ENCODE assay signal across 9 cellular contexts in genomic region chr6:167893416-167893815, GRCh38.
DNase-seq lines count a peak whose midpoint lies in the region; ATAC-seq and TF ChIP-seq lines count a peak whose summit lies in the region.
"Had no signal": no experiment of that assay in that cellular context is flagged by ENCODE, and none has a peak within 500 bp of the region (broad histone marks: within the 10 kb centered on the region; RNA-seq: fewer than 3 reads in every experiment).

No MANE protein-coding gene starts in this region.

- CTCF ChIA-PET in A673 (lab: Charles Lee), result no interaction called here

- H3K9me3 ChIP-seq in left lung (no peaks in the 10 kb centered on the region), A673 (ENCODE audit: low read depth, low read length, poor library complexity, severe bottlenecking) (no peaks in the 10 kb centered on the region)
- H3K9me3 ChIP-seq: stomach had no signal

- H3K36me3 ChIP-seq in left lung, result peaks cover 0 to 18% of the 10 kb centered on the region in 2 donors
- H3K36me3 ChIP-seq in A673 (ENCODE audit: insufficient read depth, low read length, poor library complexity, severe bottlenecking), result peaks cover 6% of the 10 kb centered on the region

- peak; percentile 35 for DNase-seq in SW480 (ENCODE audit: low spot score)
- no peak for DNase-seq in left lung
- no peak for DNase-seq in nephron progenitor cell
- DNase-seq in A673 (ENCODE audit: low spot score), result no peak
- no peak for DNase-seq in inferior parietal cortex (ENCODE audit: extremely low spot score)
- no peak for DNase-seq in epidermal melanocyte (ENCODE audit: insufficient read length, low spot score)
- DNase-seq: stomach had no signal

- H3K4me3 Mint-ChIP-seq in nephron progenitor cell, result no peak overlapping the region

- POLR2A ChIA-PET in A673 (lab: Charles Lee; ENCODE audit: low non-redundant PET), result no interaction called here

- no peak overlapping the region for H3K27ac ChIP-seq in left lung
- H3K27ac ChIP-seq in A673 (ENCODE audit: low read depth, low read length, poor library complexity, severe bottlenecking), result no peak overlapping the region
- H3K27ac ChIP-seq: stomach had no signal

- H3K9me3 Mint-ChIP-seq in nephron progenitor cell, result no peaks in the 10 kb centered on the region

- intact Hi-C loops in left lung (cut with DNase I), result no loop called here
- intact Hi-C loops in A673 (cut with micrococcal nuclease; ENCODE audit: unreplicated experiment), result loop anchor here (10.0 kb wide), 3 partner anchors 199 to 669 kb away; no protein-coding TSS in a partner anchor

- no peaks in the 10 kb centered on the region for H3K4me1 Mint-ChIP-seq in nephron progenitor cell

- TF ChIP-seq CTCF in left lung (IDR thresholded peaks at IDR 0.05) (no peak), nephron progenitor cell (IDR thresholded peaks at IDR 0.05) (no peak), A673 (conservative IDR thresholded peaks at IDR 0.05; ENCODE audit: low read depth, low read length) (no peak)

- no TSS peak for BruUV-seq in A673 (replicated peaks; lab: Mats Ljungman, UMichigan)

- no peak overlapping the region for H3K27ac Mint-ChIP-seq in nephron progenitor cell

- H3K4me3 ChIP-seq in left lung, result no peak overlapping the region
- no peak overlapping the region for H3K4me3 ChIP-seq in A673 (ENCODE audit: low read depth, low read length, poor library complexity, severe bottlenecking)
- H3K4me3 ChIP-seq: stomach had no signal

- ATAC-seq in GM19397 (IDR thresholded peaks at IDR 0.05; ENCODE audit: unreplicated experiment) (peak; percentile 64), HG03060 (IDR thresholded peaks at IDR 0.05; ENCODE audit: low read depth, unreplicated experiment) (peak; percentile 91), left lung (peak; percentile 60)

- H3K27me3 Mint-ChIP-seq in nephron progenitor cell (ENCODE audit: low read depth, poor library complexity), result no peaks in the 10 kb centered on the region

- H3K4me1 ChIP-seq in left lung (no peaks in the 10 kb centered on the region), A673 (ENCODE audit: insufficient read depth, low read length, poor library complexity, severe bottlenecking) (no peaks in the 10 kb centered on the region)
- H3K4me1 ChIP-seq: stomach had no signal

- peaks cover 32% of the 10 kb centered on the region for H3K36me3 Mint-ChIP-seq in nephron progenitor cell (ENCODE audit: low read depth)

- H3K27me3 ChIP-seq in left lung (no peaks in the 10 kb centered on the region), A673 (replicated peaks; ENCODE audit: insufficient read depth, low read depth, low read length, poor library complexity) (no peaks in the 10 kb centered on the region)
- H3K27me3 ChIP-seq: stomach had no signal
